Comparison of ENCODE assay signal across 1 cellular context in the genomic region with DNA sequence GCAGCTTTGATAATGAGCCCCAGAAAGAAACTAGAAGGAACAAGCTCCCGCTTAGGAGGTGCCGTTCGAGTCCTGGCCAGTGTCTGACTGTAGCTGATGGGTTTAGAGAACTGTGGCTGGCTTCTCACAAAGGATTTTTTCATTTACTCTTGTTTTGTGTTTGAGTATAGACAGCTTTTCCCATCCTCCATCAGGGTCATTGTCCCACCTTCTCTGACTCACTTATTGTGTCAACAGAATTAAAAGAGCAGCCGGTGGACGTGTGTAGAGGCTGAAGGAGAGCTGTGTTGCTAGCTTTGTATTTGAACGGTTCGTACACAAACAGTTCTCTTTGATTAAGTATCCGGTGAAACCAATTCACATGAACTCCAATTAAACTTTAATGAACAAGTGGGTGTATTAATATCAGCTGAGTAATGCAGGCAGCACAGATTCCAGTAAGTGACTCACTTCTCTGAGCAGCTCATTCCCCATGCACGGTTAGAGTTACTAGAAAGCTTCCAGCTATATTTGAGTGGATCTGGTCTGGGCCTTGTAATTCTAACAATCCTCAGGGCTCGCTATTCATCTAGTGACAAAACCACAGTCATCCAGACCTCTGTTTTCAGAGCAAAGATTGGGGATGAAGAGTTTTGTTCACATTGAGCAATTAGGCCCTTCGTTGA.
A peak's percentile ranks its signal among the peaks of the same experiment; 100 is the strongest.
TF ChIP-seq lines count a peak whose summit lies in the region.

No MANE protein-coding gene starts in this region.

TF ChIP-seq in HepG2, 621 proteins besides CTCF, POLR2A, EP300 and RAD21 (continued from another document and continues in another):
- TF ChIP-seq, protein P1, sequence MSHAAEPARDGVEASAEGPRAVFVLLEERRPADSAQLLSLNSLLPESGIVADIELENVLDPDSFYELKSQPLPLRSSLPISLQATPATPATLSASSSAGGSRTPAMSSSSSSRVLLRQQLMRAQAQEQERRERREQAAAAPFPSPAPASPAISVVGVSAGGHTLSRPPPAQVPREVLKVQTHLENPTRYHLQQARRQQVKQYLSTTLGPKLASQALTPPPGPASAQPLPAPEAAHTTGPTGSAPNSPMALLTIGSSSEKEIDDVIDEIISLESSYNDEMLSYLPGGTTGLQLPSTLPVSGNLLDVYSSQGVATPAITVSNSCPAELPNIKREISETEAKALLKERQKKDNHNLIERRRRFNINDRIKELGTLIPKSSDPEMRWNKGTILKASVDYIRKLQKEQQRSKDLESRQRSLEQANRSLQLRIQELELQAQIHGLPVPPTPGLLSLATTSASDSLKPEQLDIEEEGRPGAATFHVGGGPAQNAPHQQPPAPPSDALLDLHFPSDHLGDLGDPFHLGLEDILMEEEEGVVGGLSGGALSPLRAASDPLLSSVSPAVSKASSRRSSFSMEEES (CRISPR knock-in tag; IDR thresholded peaks at IDR 0.05): peak; percentile 85
- TF ChIP-seq MAFF (IDR thresholded peaks at IDR 0.05; ENCODE audit: low read depth, low read length): no peak
- TF ChIP-seq ZNF446 (CRISPR knock-in tag; IDR thresholded peaks at IDR 0.05): no peak
- 0 out of 2 replicates have a peak, but pooled peaks have one; percentile 68 for TF ChIP-seq ZMYM3 (CRISPR knock-in tag; IDR thresholded peaks at IDR 0.05)
- TF ChIP-seq ZNF709 (CRISPR knock-in tag; IDR thresholded peaks at IDR 0.05): 0 out of 2 replicates have a peak, but pooled peaks have one; percentile 52
- TF ChIP-seq, protein P2, sequence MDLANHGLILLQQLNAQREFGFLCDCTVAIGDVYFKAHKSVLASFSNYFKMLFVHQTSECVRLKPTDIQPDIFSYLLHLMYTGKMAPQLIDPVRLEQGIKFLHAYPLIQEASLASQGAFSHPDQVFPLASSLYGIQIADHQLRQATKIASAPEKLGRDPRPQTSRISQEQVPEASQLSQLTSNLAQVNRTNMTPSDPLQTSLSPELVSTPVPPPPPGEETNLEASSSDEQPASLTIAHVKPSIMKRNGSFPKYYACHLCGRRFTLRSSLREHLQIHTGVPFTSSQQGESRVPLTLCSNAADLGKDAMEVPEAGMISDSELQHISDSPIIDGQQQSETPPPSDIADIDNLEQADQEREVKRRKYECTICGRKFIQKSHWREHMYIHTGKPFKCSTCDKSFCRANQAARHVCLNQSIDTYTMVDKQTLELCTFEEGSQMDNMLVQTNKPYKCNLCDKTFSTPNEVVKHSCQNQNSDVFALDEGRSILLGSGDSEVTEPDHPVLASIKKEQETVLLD (CRISPR knock-in tag; IDR thresholded peaks at IDR 0.05; ENCODE audit: low read depth): no peak
- peak; percentile 48; the same call in 1 of the 2 replicates for TF ChIP-seq ZNF331 (CRISPR knock-in tag; IDR thresholded peaks at IDR 0.05)
- 0 out of 2 replicates have a peak, but pooled peaks have one; percentile 49 for TF ChIP-seq ZNF337 (CRISPR knock-in tag; IDR thresholded peaks at IDR 0.05; ENCODE audit: borderline replicate concordance, low read depth)
- TF ChIP-seq, protein P3, sequence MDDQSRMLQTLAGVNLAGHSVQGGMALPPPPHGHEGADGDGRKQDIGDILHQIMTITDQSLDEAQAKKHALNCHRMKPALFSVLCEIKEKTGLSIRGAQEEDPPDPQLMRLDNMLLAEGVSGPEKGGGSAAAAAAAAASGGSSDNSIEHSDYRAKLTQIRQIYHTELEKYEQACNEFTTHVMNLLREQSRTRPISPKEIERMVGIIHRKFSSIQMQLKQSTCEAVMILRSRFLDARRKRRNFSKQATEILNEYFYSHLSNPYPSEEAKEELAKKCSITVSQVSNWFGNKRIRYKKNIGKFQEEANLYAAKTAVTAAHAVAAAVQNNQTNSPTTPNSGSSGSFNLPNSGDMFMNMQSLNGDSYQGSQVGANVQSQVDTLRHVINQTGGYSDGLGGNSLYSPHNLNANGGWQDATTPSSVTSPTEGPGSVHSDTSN (CRISPR knock-in tag; IDR thresholded peaks at IDR 0.05; ENCODE audit: borderline replicate concordance): no peak
- TF ChIP-seq, protein P4, sequence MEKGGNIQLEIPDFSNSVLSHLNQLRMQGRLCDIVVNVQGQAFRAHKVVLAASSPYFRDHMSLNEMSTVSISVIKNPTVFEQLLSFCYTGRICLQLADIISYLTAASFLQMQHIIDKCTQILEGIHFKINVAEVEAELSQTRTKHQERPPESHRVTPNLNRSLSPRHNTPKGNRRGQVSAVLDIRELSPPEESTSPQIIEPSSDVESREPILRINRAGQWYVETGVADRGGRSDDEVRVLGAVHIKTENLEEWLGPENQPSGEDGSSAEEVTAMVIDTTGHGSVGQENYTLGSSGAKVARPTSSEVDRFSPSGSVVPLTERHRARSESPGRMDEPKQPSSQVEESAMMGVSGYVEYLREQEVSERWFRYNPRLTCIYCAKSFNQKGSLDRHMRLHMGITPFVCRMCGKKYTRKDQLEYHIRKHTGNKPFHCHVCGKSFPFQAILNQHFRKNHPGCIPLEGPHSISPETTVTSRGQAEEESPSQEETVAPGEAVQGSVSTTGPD (CRISPR knock-in tag; IDR thresholded peaks at IDR 0.05): no peak
- TF ChIP-seq ATAD3A (CRISPR knock-in tag; IDR thresholded peaks at IDR 0.05): no peak
- TF ChIP-seq ZNF292 (CRISPR knock-in tag; IDR thresholded peaks at IDR 0.05; ENCODE audit: borderline replicate concordance, low read depth): peak; percentile 94
- TF ChIP-seq, protein P5, sequence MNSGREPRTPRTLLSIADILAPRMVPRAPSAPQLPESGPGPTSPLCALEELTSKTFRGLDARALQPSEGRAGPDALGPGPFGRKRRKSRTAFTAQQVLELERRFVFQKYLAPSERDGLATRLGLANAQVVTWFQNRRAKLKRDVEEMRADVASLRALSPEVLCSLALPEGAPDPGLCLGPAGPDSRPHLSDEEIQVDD (CRISPR knock-in tag; IDR thresholded peaks at IDR 0.05; ENCODE audit: borderline replicate concordance): no peak
- peak; percentile 88 for TF ChIP-seq SMAD3 (CRISPR knock-in tag; IDR thresholded peaks at IDR 0.05)
- TF ChIP-seq ATM (IDR thresholded peaks at IDR 0.05; ENCODE audit: borderline replicate concordance): no peak
- no peak for TF ChIP-seq PTBP1 (IDR thresholded peaks at IDR 0.05; ENCODE audit: low read depth, low read length, poor library complexity, severe bottlenecking)
- TF ChIP-seq, protein P6, sequence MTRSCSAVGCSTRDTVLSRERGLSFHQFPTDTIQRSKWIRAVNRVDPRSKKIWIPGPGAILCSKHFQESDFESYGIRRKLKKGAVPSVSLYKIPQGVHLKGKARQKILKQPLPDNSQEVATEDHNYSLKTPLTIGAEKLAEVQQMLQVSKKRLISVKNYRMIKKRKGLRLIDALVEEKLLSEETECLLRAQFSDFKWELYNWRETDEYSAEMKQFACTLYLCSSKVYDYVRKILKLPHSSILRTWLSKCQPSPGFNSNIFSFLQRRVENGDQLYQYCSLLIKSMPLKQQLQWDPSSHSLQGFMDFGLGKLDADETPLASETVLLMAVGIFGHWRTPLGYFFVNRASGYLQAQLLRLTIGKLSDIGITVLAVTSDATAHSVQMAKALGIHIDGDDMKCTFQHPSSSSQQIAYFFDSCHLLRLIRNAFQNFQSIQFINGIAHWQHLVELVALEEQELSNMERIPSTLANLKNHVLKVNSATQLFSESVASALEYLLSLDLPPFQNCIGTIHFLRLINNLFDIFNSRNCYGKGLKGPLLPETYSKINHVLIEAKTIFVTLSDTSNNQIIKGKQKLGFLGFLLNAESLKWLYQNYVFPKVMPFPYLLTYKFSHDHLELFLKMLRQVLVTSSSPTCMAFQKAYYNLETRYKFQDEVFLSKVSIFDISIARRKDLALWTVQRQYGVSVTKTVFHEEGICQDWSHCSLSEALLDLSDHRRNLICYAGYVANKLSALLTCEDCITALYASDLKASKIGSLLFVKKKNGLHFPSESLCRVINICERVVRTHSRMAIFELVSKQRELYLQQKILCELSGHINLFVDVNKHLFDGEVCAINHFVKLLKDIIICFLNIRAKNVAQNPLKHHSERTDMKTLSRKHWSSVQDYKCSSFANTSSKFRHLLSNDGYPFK (CRISPR knock-in tag; IDR thresholded peaks at IDR 0.05; ENCODE audit: borderline replicate concordance): no peak
- peak; percentile 100 for TF ChIP-seq FOSL2 (CRISPR knock-in tag; IDR thresholded peaks at IDR 0.05)
- no peak for TF ChIP-seq TMF1 (CRISPR knock-in tag; IDR thresholded peaks at IDR 0.05; ENCODE audit: low read depth)
- TF ChIP-seq, protein P7, sequence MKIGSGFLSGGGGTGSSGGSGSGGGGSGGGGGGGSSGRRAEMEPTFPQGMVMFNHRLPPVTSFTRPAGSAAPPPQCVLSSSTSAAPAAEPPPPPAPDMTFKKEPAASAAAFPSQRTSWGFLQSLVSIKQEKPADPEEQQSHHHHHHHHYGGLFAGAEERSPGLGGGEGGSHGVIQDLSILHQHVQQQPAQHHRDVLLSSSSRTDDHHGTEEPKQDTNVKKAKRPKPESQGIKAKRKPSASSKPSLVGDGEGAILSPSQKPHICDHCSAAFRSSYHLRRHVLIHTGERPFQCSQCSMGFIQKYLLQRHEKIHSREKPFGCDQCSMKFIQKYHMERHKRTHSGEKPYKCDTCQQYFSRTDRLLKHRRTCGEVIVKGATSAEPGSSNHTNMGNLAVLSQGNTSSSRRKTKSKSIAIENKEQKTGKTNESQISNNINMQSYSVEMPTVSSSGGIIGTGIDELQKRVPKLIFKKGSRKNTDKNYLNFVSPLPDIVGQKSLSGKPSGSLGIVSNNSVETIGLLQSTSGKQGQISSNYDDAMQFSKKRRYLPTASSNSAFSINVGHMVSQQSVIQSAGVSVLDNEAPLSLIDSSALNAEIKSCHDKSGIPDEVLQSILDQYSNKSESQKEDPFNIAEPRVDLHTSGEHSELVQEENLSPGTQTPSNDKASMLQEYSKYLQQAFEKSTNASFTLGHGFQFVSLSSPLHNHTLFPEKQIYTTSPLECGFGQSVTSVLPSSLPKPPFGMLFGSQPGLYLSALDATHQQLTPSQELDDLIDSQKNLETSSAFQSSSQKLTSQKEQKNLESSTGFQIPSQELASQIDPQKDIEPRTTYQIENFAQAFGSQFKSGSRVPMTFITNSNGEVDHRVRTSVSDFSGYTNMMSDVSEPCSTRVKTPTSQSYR (CRISPR knock-in tag; IDR thresholded peaks at IDR 0.05; ENCODE audit: borderline replicate concordance): peak; percentile 95
- TF ChIP-seq, protein P8, sequence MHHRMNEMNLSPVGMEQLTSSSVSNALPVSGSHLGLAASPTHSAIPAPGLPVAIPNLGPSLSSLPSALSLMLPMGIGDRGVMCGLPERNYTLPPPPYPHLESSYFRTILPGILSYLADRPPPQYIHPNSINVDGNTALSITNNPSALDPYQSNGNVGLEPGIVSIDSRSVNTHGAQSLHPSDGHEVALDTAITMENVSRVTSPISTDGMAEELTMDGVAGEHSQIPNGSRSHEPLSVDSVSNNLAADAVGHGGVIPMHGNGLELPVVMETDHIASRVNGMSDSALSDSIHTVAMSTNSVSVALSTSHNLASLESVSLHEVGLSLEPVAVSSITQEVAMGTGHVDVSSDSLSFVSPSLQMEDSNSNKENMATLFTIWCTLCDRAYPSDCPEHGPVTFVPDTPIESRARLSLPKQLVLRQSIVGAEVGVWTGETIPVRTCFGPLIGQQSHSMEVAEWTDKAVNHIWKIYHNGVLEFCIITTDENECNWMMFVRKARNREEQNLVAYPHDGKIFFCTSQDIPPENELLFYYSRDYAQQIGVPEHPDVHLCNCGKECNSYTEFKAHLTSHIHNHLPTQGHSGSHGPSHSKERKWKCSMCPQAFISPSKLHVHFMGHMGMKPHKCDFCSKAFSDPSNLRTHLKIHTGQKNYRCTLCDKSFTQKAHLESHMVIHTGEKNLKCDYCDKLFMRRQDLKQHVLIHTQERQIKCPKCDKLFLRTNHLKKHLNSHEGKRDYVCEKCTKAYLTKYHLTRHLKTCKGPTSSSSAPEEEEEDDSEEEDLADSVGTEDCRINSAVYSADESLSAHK (CRISPR knock-in tag; IDR thresholded peaks at IDR 0.05; ENCODE audit: borderline replicate concordance): no peak
- no peak for TF ChIP-seq KLF15 (CRISPR knock-in tag; IDR thresholded peaks at IDR 0.05; ENCODE audit: borderline replicate concordance)
- peak; percentile 84 for TF ChIP-seq NR2F6 (IDR thresholded peaks at IDR 0.05)
- TF ChIP-seq NR2F6 (CRISPR knock-in tag; IDR thresholded peaks at IDR 0.05): peak; percentile 83
- TF ChIP-seq RBM39 (IDR thresholded peaks at IDR 0.05; ENCODE audit: low read depth, low read length, poor library complexity, severe bottlenecking): no peak
- TF ChIP-seq RORA (CRISPR knock-in tag; IDR thresholded peaks at IDR 0.05): no peak
- no peak for TF ChIP-seq ZFYVE20 (CRISPR knock-in tag; IDR thresholded peaks at IDR 0.05; ENCODE audit: borderline replicate concordance, low read depth)
- TF ChIP-seq ZNF891 (CRISPR knock-in tag; IDR thresholded peaks at IDR 0.05): no peak
- TF ChIP-seq WIZ (CRISPR knock-in tag; IDR thresholded peaks at IDR 0.05): 0 out of 2 replicates have a peak, but pooled peaks have one; percentile 40
- TF ChIP-seq RFXANK (CRISPR knock-in tag; IDR thresholded peaks at IDR 0.05): no peak
- TF ChIP-seq, protein P9, sequence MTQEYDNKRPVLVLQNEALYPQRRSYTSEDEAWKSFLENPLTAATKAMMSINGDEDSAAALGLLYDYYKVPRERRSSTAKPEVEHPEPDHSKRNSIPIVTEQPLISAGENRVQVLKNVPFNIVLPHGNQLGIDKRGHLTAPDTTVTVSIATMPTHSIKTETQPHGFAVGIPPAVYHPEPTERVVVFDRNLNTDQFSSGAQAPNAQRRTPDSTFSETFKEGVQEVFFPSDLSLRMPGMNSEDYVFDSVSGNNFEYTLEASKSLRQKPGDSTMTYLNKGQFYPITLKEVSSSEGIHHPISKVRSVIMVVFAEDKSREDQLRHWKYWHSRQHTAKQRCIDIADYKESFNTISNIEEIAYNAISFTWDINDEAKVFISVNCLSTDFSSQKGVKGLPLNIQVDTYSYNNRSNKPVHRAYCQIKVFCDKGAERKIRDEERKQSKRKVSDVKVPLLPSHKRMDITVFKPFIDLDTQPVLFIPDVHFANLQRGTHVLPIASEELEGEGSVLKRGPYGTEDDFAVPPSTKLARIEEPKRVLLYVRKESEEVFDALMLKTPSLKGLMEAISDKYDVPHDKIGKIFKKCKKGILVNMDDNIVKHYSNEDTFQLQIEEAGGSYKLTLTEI (CRISPR knock-in tag; conservative IDR thresholded peaks at IDR 0.05): no peak
- no peak for TF ChIP-seq ZNF737 (CRISPR knock-in tag; IDR thresholded peaks at IDR 0.05; ENCODE audit: borderline replicate concordance)
- TF ChIP-seq TARDBP (CRISPR knock-in tag; IDR thresholded peaks at IDR 0.05): peak; percentile 81
- TF ChIP-seq ATF7-NPFF (CRISPR knock-in tag; IDR thresholded peaks at IDR 0.05; ENCODE audit: low read depth): no peak
- peak; percentile 87 for TF ChIP-seq SKI (IDR thresholded peaks at IDR 0.05; ENCODE audit: partially characterized antibody)
- no peak for TF ChIP-seq SNRNP70 (IDR thresholded peaks at IDR 0.05; ENCODE audit: low read depth, low read length)
- 0 out of 2 replicates have a peak, but pooled peaks have one; percentile 71 for TF ChIP-seq ZNF510 (CRISPR knock-in tag; IDR thresholded peaks at IDR 0.05; ENCODE audit: low read depth)
- TF ChIP-seq CCAR2 (optimal IDR thresholded peaks at IDR 0.05; ENCODE audit: low read depth, low read length): no peak
- peak; percentile 88 for TF ChIP-seq ZBTB7B (CRISPR knock-in tag; IDR thresholded peaks at IDR 0.05)
- TF ChIP-seq SAFB2 (CRISPR knock-in tag; IDR thresholded peaks at IDR 0.05; ENCODE audit: borderline replicate concordance, low read depth): no peak; the same call in 1 of the 2 replicates
- no peak for TF ChIP-seq SIN3B (IDR thresholded peaks at IDR 0.05; ENCODE audit: low read length)
- TF ChIP-seq NR2F1 (CRISPR knock-in tag; IDR thresholded peaks at IDR 0.05): peak; percentile 53 to 82; a peak in 3 of 4 replicates
- TF ChIP-seq KLF6 (CRISPR knock-in tag; IDR thresholded peaks at IDR 0.05): peak; percentile 13; the same call in 1 of the 2 replicates
- peak; percentile 98 for TF ChIP-seq NFIC (IDR thresholded peaks at IDR 0.05; ENCODE audit: low read length)
- no peak for TF ChIP-seq HES4 (CRISPR knock-in tag; IDR thresholded peaks at IDR 0.05; ENCODE audit: borderline replicate concordance)
- no peak for TF ChIP-seq TCF12 (IDR thresholded peaks at IDR 0.05)
- peak; percentile 75; the same call in 1 of the 2 replicates for TF ChIP-seq TCF12 (CRISPR knock-in tag; IDR thresholded peaks at IDR 0.05)
- TF ChIP-seq ZFAT (CRISPR knock-in tag; conservative IDR thresholded peaks at IDR 0.05): no peak
